In genomic region chr7:157423348-157423747, GRCh38 we compare ENCODE assay signal across 20 cellular contexts.
DNase-seq lines count a peak whose midpoint lies in the region; ATAC-seq and TF ChIP-seq lines count a peak whose summit lies in the region.
"Had no signal": no experiment of that assay in that cellular context is flagged by ENCODE, and none has a peak within 500 bp of the region (broad histone marks: within the 10 kb centered on the region; RNA-seq: fewer than 3 reads in every experiment).

No MANE protein-coding gene starts in this region.

- 69% methylated on average over 9 of the region's 12 CpGs for WGBS in right lobe of liver (ENCODE audit: insufficient coverage, low coverage, low lambda C conversion rate, missing lambda C conversion rate)

- H3K4me3 ChIP-seq in AG04450 (ENCODE audit: low read depth, low read length) (no peak overlapping the region), right lobe of liver (no peak overlapping the region)
- H3K4me3 ChIP-seq: SJCRH30 had no signal

- no peak for TF ChIP-seq POLR2A in right lobe of liver (IDR thresholded peaks at IDR 0.05)

- peak overlapping the region; percentile 2 for H3K27ac ChIP-seq in AG04450 (ENCODE audit: low read depth, low read length)
- no peak overlapping the region for H3K27ac ChIP-seq in right lobe of liver
- H3K27ac ChIP-seq: C4-2B, SJCRH30 had no signal

- TF ChIP-seq CTCF in AG04450 (IDR thresholded peaks at IDR 0.05; ENCODE audit: low read depth, low read length), result no peak
- TF ChIP-seq CTCF in right lobe of liver (IDR thresholded peaks at IDR 0.05), result no peak
- no peak for TF ChIP-seq CTCF in HFFc6 (IDR thresholded peaks at IDR 0.05)

- no peak overlapping the region for H3K27ac Mint-ChIP-seq in activated naive CD4-positive, alpha-beta T cell treated with anti-CD3 and anti-CD28 coated beads, Interleukin-2, amount 50 U/mL, for 72 hours
- H3K27ac Mint-ChIP-seq in HFFc6 (no peak overlapping the region), immature natural killer cell (no peak overlapping the region)

- H3K9me3 ChIP-seq in AG04450 (ENCODE audit: control insufficient read depth, insufficient read depth, low read length) (no peaks in the 10 kb centered on the region; the same call in 1 of the 2 replicates), right lobe of liver (no peaks in the 10 kb centered on the region)
- H3K9me3 ChIP-seq: SJCRH30 had no signal

- no peaks in the 10 kb centered on the region for H3K27me3 ChIP-seq in AG04450 (ENCODE audit: control insufficient read depth, insufficient read depth, low read length)
- H3K27me3 ChIP-seq in right lobe of liver, result no peaks in the 10 kb centered on the region
- H3K27me3 ChIP-seq: SJCRH30 had no signal

- H3K9me3 Mint-ChIP-seq in activated naive CD4-positive, alpha-beta T cell treated with anti-CD3 and anti-CD28 coated beads, Interleukin-2, amount 50 U/mL, for 72 hours, result no peaks in the 10 kb centered on the region
- H3K9me3 Mint-ChIP-seq in HFFc6 (no peaks in the 10 kb centered on the region), immature natural killer cell (no peaks in the 10 kb centered on the region)

- H3K36me3 ChIP-seq in right lobe of liver, result no peaks in the 10 kb centered on the region
- H3K36me3 ChIP-seq: SJCRH30 had no signal

- H3K27me3 Mint-ChIP-seq in HFFc6 (ENCODE audit: insufficient read depth) (no peaks in the 10 kb centered on the region; the same call in none of the 2 replicates), immature natural killer cell (ENCODE audit: low read depth in 3 of 3) (no peaks in the 10 kb centered on the region)

- H3K36me3 Mint-ChIP-seq in activated naive CD4-positive, alpha-beta T cell treated with anti-CD3 and anti-CD28 coated beads, Interleukin-2, amount 50 U/mL, for 72 hours, result no peaks in the 10 kb centered on the region
- H3K36me3 Mint-ChIP-seq in HFFc6 (ENCODE audit: low read depth) (no peaks in the 10 kb centered on the region), immature natural killer cell (no peaks in the 10 kb centered on the region)

- intact Hi-C loops in right lobe of liver (cut with DNase I), result no loop called here

- CTCF ChIA-PET in AG04450 (lab: Charles Lee), result no interaction called here

- H3K4me1 ChIP-seq in right lobe of liver, result no peaks in the 10 kb centered on the region
- H3K4me1 ChIP-seq: SJCRH30 had no signal

- POLR2A ChIA-PET in AG04450 (lab: Yijun Ruan, JAX), result no interaction called here

- DNase-seq in AG04450 (ENCODE audit: low read depth, low spot score), result no peak
- DNase-seq in amniotic epithelial cell (ENCODE audit: low read depth), result peak; percentile 29
- peak; percentile 20 to 68 for DNase-seq in dermis microvascular lymphatic vessel endothelial cell (ENCODE audit: low read depth in 2 of 2)
- no peak for DNase-seq in right lobe of liver
- DNase-seq in activated naive CD4-positive, alpha-beta T cell treated with anti-CD3 and anti-CD28 coated beads, Interleukin-2, amount 50 U/mL, for 72 hours (ENCODE audit: low spot score in 2 of 2), result no peak
- DNase-seq in HFFc6, result no peak
- no peak for DNase-seq in NCI-H1436 treated with DMSO at 0.1 percent for 48 hours (lab: John Stamatoyannopoulos, UW)
- DNase-seq in immature natural killer cell, result no peak
- DNase-seq: KBM-7, MV-4-11, NCI-H1417, NCI-H1930, NCI-H2171, NCI-H446, NCI-H69, OCI-M1, RPMI8226, SJCRH30 had no signal

- H3K4me3 Mint-ChIP-seq in HFFc6 (no peak overlapping the region), immature natural killer cell (no peak overlapping the region)

- H3K4me1 Mint-ChIP-seq in HFFc6 (ENCODE audit: low read depth) (no peaks in the 10 kb centered on the region), immature natural killer cell (no peaks in the 10 kb centered on the region)

- peak; percentile 30 to 55 (median 43) for ATAC-seq in right lobe of liver
- ATAC-seq in activated naive CD4-positive, alpha-beta T cell treated with anti-CD3 and anti-CD28 coated beads, Interleukin-2, amount 50 U/mL, for 72 hours, result no peak
- ATAC-seq: HCT116 had no signal

Comparison
In these comparisons a context has a peak if more than half of its experiments do, and no peak if none do; other contexts are left out.
1. DNase-seq: peak in amniotic epithelial cell (single experiment) and dermis microvascular lymphatic vessel endothelial cell (2 of 2); none in AG04450 (single experiment), right lobe of liver (0 of 3), activated naive CD4-positive, alpha-beta T cell treated with anti-CD3 and anti-CD28 coated beads, Interleukin-2, amount 50 U/mL, for 72 hours (0 of 2), HFFc6 (single experiment), NCI-H1436 treated with DMSO at 0.1 percent for 48 hours (single experiment) and immature natural killer cell (0 of 3).
2. ATAC-seq: peak in right lobe of liver (4 of 4); none in activated naive CD4-positive, alpha-beta T cell treated with anti-CD3 and anti-CD28 coated beads, Interleukin-2, amount 50 U/mL, for 72 hours (0 of 2).